ENCODE assay signal across 17 cellular contexts in genomic region chr10:24695452-24695851, GRCh38.
"Had no signal": no experiment of that assay in that cellular context is flagged by ENCODE, and none has a peak within 500 bp of the region (broad histone marks: within the 10 kb centered on the region; RNA-seq: fewer than 3 reads in every experiment).

No MANE protein-coding gene starts in this region.

- H3K36me3 ChIP-seq: left lung, thyroid gland had no signal

- H3K27me3 Mint-ChIP-seq: activated B cell treated with CpG ODN at 0.5 μM for 24 hours; activated CD4-positive, alpha-beta T cell treated with anti-CD3 and anti-CD28 coated beads, Interleukin-2, amount 10 ng/mL, durations not matched to agents 24 days and 14 days; activated naive CD4-positive, alpha-beta T cell treated with anti-CD3 and anti-CD28 coated beads, Interleukin-2, amount 50 U/mL, for 24 hours; central memory CD8-positive, alpha-beta T cell; T-helper 17 cell had no signal

- H3K27ac ChIP-seq: body of pancreas, left lung, thyroid gland had no signal

- H3K4me1 ChIP-seq: left lung had no signal

- H3K4me3 Mint-ChIP-seq: activated B cell treated with CpG ODN at 0.5 μM for 24 hours; activated CD4-positive, alpha-beta T cell treated with anti-CD3 and anti-CD28 coated beads, Interleukin-2, amount 10 ng/mL, durations not matched to agents 24 days and 14 days; activated naive CD4-positive, alpha-beta T cell treated with anti-CD3 and anti-CD28 coated beads, Interleukin-2, amount 50 U/mL, for 24 hours; central memory CD8-positive, alpha-beta T cell; endodermal cell; nephron progenitor cell; stimulated activated effector memory CD8-positive, alpha-beta T cell treated with anti-CD3 and anti-CD28 coated beads, Interleukin-12 subunit alpha, Interleukin-12 subunit beta, amount 100 ng/mL, for 72 hours; T-helper 17 cell had no signal

- H3K27ac Mint-ChIP-seq: activated B cell treated with CpG ODN at 0.5 μM for 24 hours; activated CD4-positive, alpha-beta T cell treated with anti-CD3 and anti-CD28 coated beads, Interleukin-2, amount 10 ng/mL, durations not matched to agents 24 days and 14 days; activated naive CD4-positive, alpha-beta T cell treated with anti-CD3 and anti-CD28 coated beads, Interleukin-2, amount 50 U/mL, for 24 hours; activated T-helper 2 cell treated with anti-CD3 and anti-CD28 coated beads, Interferon-gamma antibody, Interleukin-2, Interleukin-4, amounts not matched to agents 10 μg/mL and 5 μg/mL and 100 μg/mL, durations not matched to agents 14 hours and 24 hours and 36 hours; stimulated activated effector memory CD8-positive, alpha-beta T cell treated with anti-CD3 and anti-CD28 coated beads, Interleukin-12 subunit alpha, Interleukin-12 subunit beta, amount 100 ng/mL, for 72 hours; T-helper 17 cell had no signal

- H3K9me3 Mint-ChIP-seq: activated B cell treated with CpG ODN at 0.5 μM for 24 hours; activated CD4-positive, alpha-beta T cell treated with anti-CD3 and anti-CD28 coated beads, Interleukin-2, amount 10 ng/mL, durations not matched to agents 24 days and 14 days; activated naive CD4-positive, alpha-beta T cell treated with anti-CD3 and anti-CD28 coated beads, Interleukin-2, amount 50 U/mL, for 24 hours; activated T-helper 2 cell treated with anti-CD3 and anti-CD28 coated beads, Interferon-gamma antibody, Interleukin-2, Interleukin-4, amounts not matched to agents 10 μg/mL and 5 μg/mL and 100 μg/mL, durations not matched to agents 14 hours and 24 hours and 36 hours; central memory CD8-positive, alpha-beta T cell; endodermal cell; nephron progenitor cell; stimulated activated effector memory CD8-positive, alpha-beta T cell treated with anti-CD3 and anti-CD28 coated beads, Interleukin-12 subunit alpha, Interleukin-12 subunit beta, amount 100 ng/mL, for 72 hours had no signal

- H3K4me1 Mint-ChIP-seq: activated B cell treated with CpG ODN at 0.5 μM for 24 hours; activated naive CD4-positive, alpha-beta T cell treated with anti-CD3 and anti-CD28 coated beads, Interleukin-2, amount 50 U/mL, for 24 hours had no signal

- DNase-seq: activated B cell treated with CpG ODN at 0.5 μM for 24 hours; activated CD4-positive, alpha-beta T cell treated with anti-CD3 and anti-CD28 coated beads, Interleukin-2, amount 10 ng/mL, durations not matched to agents 24 days and 14 days; activated CD8-positive, alpha-beta memory T cell treated with anti-CD3 and anti-CD28 coated beads for 24 hours; body of pancreas; endodermal cell; erythroblast; left lung; mesendoderm; nephron progenitor cell; retina; small intestine; T-helper 17 cell; thyroid gland had no signal

- H3K9me3 ChIP-seq: body of pancreas, left lung, thyroid gland had no signal

- H3K4me3 ChIP-seq: body of pancreas, left lung, thyroid gland had no signal

- ATAC-seq: body of pancreas; left lung; stimulated activated effector memory CD8-positive, alpha-beta T cell treated with anti-CD3 and anti-CD28 coated beads, Interleukin-12 subunit alpha, Interleukin-12 subunit beta, amount 100 ng/mL, for 72 hours; T-helper 17 cell had no signal

- H3K36me3 Mint-ChIP-seq: activated naive CD4-positive, alpha-beta T cell treated with anti-CD3 and anti-CD28 coated beads, Interleukin-2, amount 50 U/mL, for 24 hours; stimulated activated effector memory CD8-positive, alpha-beta T cell treated with anti-CD3 and anti-CD28 coated beads, Interleukin-12 subunit alpha, Interleukin-12 subunit beta, amount 100 ng/mL, for 72 hours had no signal
